Comparison of ENCODE assay signal across 8 cellular contexts in genomic region chr3:38164966-38165721, GRCh38. TPM values are rescaled to one million over a fixed set of nuclear protein-coding genes. Genes with fewer than 3 reads are reported as not detected.
DNase-seq lines count a peak whose midpoint lies in the region; ATAC-seq lines count a peak whose summit lies in the region.

Gene OXSR1 (plus strand): TSS chr3:38165537. CDS start chr3:38165877, 340 bp downstream.

- H3K4me3 ChIP-seq in GM08714 (ENCODE audit: low read length), result peak within 1 kb of the TSS; percentile 81

- peak within 1 kb of the TSS; percentile 96 for H3K4me3 Mint-ChIP-seq in activated naive CD8-positive, alpha-beta T cell

- peak within 1 kb of the TSS; percentile 97 for H3K27ac ChIP-seq in temporal lobe (ENCODE audit: low read depth, low read length)

- H3K27ac Mint-ChIP-seq in activated naive CD8-positive, alpha-beta T cell, result peak within 1 kb of the TSS; percentile 100

- DNase-seq in NCI-H1105 (lab: John Stamatoyannopoulos, UW), result peak; percentile 95
- peak; percentile 100 for DNase-seq in SKM-1 treated with dmso at 0.1 percent for 144 hours (lab: John Stamatoyannopoulos, UW; ENCODE audit: unreplicated experiment)
- peak; percentile 99 for DNase-seq in glomerular endothelial cell (ENCODE audit: extremely low read depth, low read depth, low spot score)
- DNase-seq in occipital lobe (lab: John Stamatoyannopoulos, UW), result peak; percentile 97

- H3K36me3 Mint-ChIP-seq in activated naive CD8-positive, alpha-beta T cell, result peaks cover 6% of the 10 kb centered on the region

- no peaks in the 10 kb centered on the region for H3K27me3 Mint-ChIP-seq in activated naive CD8-positive, alpha-beta T cell

- peak; percentile 92 for ATAC-seq in HG02610 (IDR thresholded peaks at IDR 0.05; ENCODE audit: unreplicated experiment)

- no peaks in the 10 kb centered on the region for H3K9me3 Mint-ChIP-seq in activated naive CD8-positive, alpha-beta T cell (ENCODE audit: low read depth)

- peaks cover 39% of the 10 kb centered on the region for H3K4me1 Mint-ChIP-seq in activated naive CD8-positive, alpha-beta T cell (ENCODE audit: low read depth)

RNA-seq across cellular contexts. Expression of gene OXSR1, which starts in this region (rescaled TPM):
- total RNA-seq in glomerular endothelial cell, result 31.6 and 36.5 TPM in 2 replicates
- total RNA-seq in occipital lobe, result 54.9 TPM
- 36.4 TPM for total RNA-seq in temporal lobe

Comparison
In these comparisons a context has a peak if more than half of its experiments do, and no peak if none do; other contexts are left out.
1. Peak in every context shown above with its lines: DNase-seq, ATAC-seq, H3K4me3 ChIP-seq and H3K27ac ChIP-seq.